13 cellular contexts compared by ENCODE assay signal in genomic region chr2:225192869-225193268, GRCh38.
A peak's percentile ranks its signal among the peaks of the same experiment; 100 is the strongest.
DNase-seq lines count a peak whose midpoint lies in the region; ATAC-seq and TF ChIP-seq lines count a peak whose summit lies in the region.
"Had no signal": no experiment of that assay in that cellular context is flagged by ENCODE, and none has a peak within 500 bp of the region (broad histone marks: within the 10 kb centered on the region; RNA-seq: fewer than 3 reads in every experiment).

No MANE protein-coding gene starts in this region.

- TF ChIP-seq CTCF in epithelial cell of esophagus (IDR thresholded peaks at IDR 0.05; ENCODE audit: insufficient read depth, low read depth, low read length, missing control alignments): no peak

- H3K4me1 Mint-ChIP-seq in stimulated activated effector memory CD8-positive, alpha-beta T cell treated with anti-CD3 and anti-CD28 coated beads, Interleukin-12 subunit alpha, Interleukin-12 subunit beta, amount 100 ng/mL, for 72 hours: no peaks in the 10 kb centered on the region

- ATAC-seq in HG02970 (IDR thresholded peaks at IDR 0.05; ENCODE audit: low FRiP score, unreplicated experiment): no peak
- ATAC-seq in stimulated activated effector memory CD8-positive, alpha-beta T cell treated with anti-CD3 and anti-CD28 coated beads, Interleukin-12 subunit alpha, Interleukin-12 subunit beta, amount 100 ng/mL, for 72 hours: no peak
- ATAC-seq: CD8-positive, alpha-beta T cell had no signal

- H3K36me3 Mint-ChIP-seq in stimulated activated effector memory CD8-positive, alpha-beta T cell treated with anti-CD3 and anti-CD28 coated beads, Interleukin-12 subunit alpha, Interleukin-12 subunit beta, amount 100 ng/mL, for 72 hours: no peaks in the 10 kb centered on the region
- H3K36me3 Mint-ChIP-seq: CD8-positive, alpha-beta T cell had no signal

- H3K4me3 Mint-ChIP-seq in stimulated activated effector memory CD8-positive, alpha-beta T cell treated with anti-CD3 and anti-CD28 coated beads, Interleukin-12 subunit alpha, Interleukin-12 subunit beta, amount 100 ng/mL, for 72 hours: no peak overlapping the region
- H3K4me3 Mint-ChIP-seq: CD8-positive, alpha-beta T cell had no signal

- H3K4me3 ChIP-seq in epithelial cell of esophagus (ENCODE audit: low read length): no peak overlapping the region

- peak; percentile 73 for DNase-seq in HCEC 1CT
- DNase-seq in RKO (ENCODE audit: low spot score): peak; percentile 27
- DNase-seq in epithelial cell of esophagus (ENCODE audit: low read depth): peak; percentile 42
- DNase-seq in non-pigmented ciliary epithelial cell (ENCODE audit: low read depth): peak; percentile 20
- no peak for DNase-seq in glomerular visceral epithelial cell (ENCODE audit: extremely low spot score)
- DNase-seq in stimulated activated effector memory CD8-positive, alpha-beta T cell treated with anti-CD3 and anti-CD28 coated beads, Interleukin-12 subunit alpha, Interleukin-12 subunit beta, amount 100 ng/mL, for 72 hours (ENCODE audit: low spot score in 2 of 2): no peak
- DNase-seq: BE2C; CD8-positive, alpha-beta T cell; H7; NCI-H1436 treated with DMSO at 0.1 percent for 48 hours; NCI-H2081; NCI-H524 had no signal

- no peak overlapping the region for H3K27ac Mint-ChIP-seq in stimulated activated effector memory CD8-positive, alpha-beta T cell treated with anti-CD3 and anti-CD28 coated beads, Interleukin-12 subunit alpha, Interleukin-12 subunit beta, amount 100 ng/mL, for 72 hours
- H3K27ac Mint-ChIP-seq: CD8-positive, alpha-beta T cell had no signal

- H3K9me3 Mint-ChIP-seq in stimulated activated effector memory CD8-positive, alpha-beta T cell treated with anti-CD3 and anti-CD28 coated beads, Interleukin-12 subunit alpha, Interleukin-12 subunit beta, amount 100 ng/mL, for 72 hours: no peaks in the 10 kb centered on the region
- H3K9me3 Mint-ChIP-seq: CD8-positive, alpha-beta T cell had no signal

Comparison
In these comparisons a context has a peak if more than half of its experiments do, and no peak if none do; other contexts are left out.
1. DNase-seq: peak in HCEC 1CT (single experiment), RKO (single experiment), epithelial cell of esophagus (single experiment) and non-pigmented ciliary epithelial cell (single experiment); none in glomerular visceral epithelial cell (single experiment) and stimulated activated effector memory CD8-positive, alpha-beta T cell treated with anti-CD3 and anti-CD28 coated beads, Interleukin-12 subunit alpha, Interleukin-12 subunit beta, amount 100 ng/mL, for 72 hours (0 of 2).